In the genomic region with DNA sequence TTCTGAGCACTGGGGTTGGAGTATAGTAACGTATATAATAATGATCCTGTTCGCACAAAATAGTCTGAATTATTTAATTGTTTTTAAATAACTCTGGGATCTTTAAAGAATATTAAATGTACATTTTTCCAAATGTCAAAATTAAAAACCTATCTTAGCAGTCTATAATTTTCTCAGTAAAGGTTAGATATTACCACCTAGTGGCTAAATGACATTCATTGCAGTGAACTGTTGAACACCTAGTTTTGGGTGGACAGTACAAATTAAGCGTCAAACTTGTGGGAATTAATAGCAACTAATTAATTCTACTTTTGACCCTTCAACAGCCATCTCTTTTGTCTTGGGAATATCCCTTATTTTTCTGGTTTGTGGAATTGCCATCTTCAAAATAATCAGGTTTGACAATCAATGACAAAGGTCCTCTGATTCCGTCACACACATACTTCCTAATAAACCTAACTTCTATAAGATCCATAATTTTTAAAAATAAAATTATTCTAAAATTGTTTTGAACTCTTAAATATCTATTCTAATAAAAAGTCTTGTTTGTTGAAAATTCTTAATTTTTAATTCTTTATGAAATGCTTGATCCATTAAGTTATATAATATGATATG, we compare ENCODE assay signal across 9 cellular contexts.
A peak's percentile ranks its signal among the peaks of the same experiment; 100 is the strongest.
DNase-seq lines count a peak whose midpoint lies in the region; ATAC-seq, FAIRE-seq and TF ChIP-seq lines count a peak whose summit lies in the region.
"Had no signal": no experiment of that assay in that cellular context is flagged by ENCODE, and none has a peak within 500 bp of the region (broad histone marks: within the 10 kb centered on the region; RNA-seq: fewer than 3 reads in every experiment).

No MANE protein-coding gene starts in this region.

- POLR2A ChIA-PET in RWPE1 (lab: Yijun Ruan, JAX; ENCODE audit: low non-redundant PET): no interaction called here
- POLR2A ChIA-PET in GM10248 (lab: Yijun Ruan, JAX): no interaction called here

- no peak overlapping the region for H3K4me3 ChIP-seq in left ventricle myocardium inferior

- no peaks in the 10 kb centered on the region for H3K36me3 ChIP-seq in left ventricle myocardium inferior

- TF ChIP-seq CTCF in left ventricle myocardium inferior (IDR thresholded peaks at IDR 0.05; ENCODE audit: borderline replicate concordance): peak; percentile 61
- TF ChIP-seq CTCF in RWPE1 (conservative IDR thresholded peaks at IDR 0.05; ENCODE audit: low read depth): peak; percentile 50
- no peak for TF ChIP-seq CTCF in GM10248 (IDR thresholded peaks at IDR 0.05; ENCODE audit: control extremely low read depth, extremely low read depth, low read depth, missing control alignments)

- H3K27ac ChIP-seq in left ventricle myocardium inferior (replicated peaks) (no peak overlapping the region), RWPE1 (no peak overlapping the region)

- no peaks in the 10 kb centered on the region for H3K27me3 ChIP-seq in left ventricle myocardium inferior (ENCODE audit: low read depth)

- no peak for ATAC-seq in Right ventricle myocardium superior (ENCODE audit: poor library complexity)
- no peak for ATAC-seq in GM19455 (IDR thresholded peaks at IDR 0.05; ENCODE audit: unreplicated experiment)
- no peak for ATAC-seq in HG03175 (IDR thresholded peaks at IDR 0.05; ENCODE audit: unreplicated experiment)

- CTCF ChIA-PET in RWPE1 (lab: Yijun Ruan, JAX) (interaction anchor here (0.7 to 2.0 kb wide), 2 partner anchors 830 to 1085 kb away, joined by 3 to 18 read pairs; no protein-coding TSS in a partner anchor), GM10248 (lab: Yijun Ruan, JAX) (interaction anchor here (1.1 to 2.0 kb wide), 4 partner anchors 10 to 1039 kb away, joined by 3 to 21 read pairs (median 4); no protein-coding TSS in a partner anchor)

- no peak for DNase-seq in left ventricle myocardium inferior
- DNase-seq in Right ventricle myocardium superior: no peak
- no peak for DNase-seq in RWPE1 (ENCODE audit: low spot score)
- DNase-seq in frontal cortex (ENCODE audit: low spot score in 2 of 2): no peak
- no peak for DNase-seq in GM10248 (ENCODE audit: extremely low spot score)
- DNase-seq in NCI-H345 (lab: John Stamatoyannopoulos, UW): no peak
- DNase-seq: NCI-H1105 had no signal

- H3K4me1 ChIP-seq in left ventricle myocardium inferior: peaks cover 7% of the 10 kb centered on the region

- H3K9me3 ChIP-seq in left ventricle myocardium inferior (replicated peaks): no peaks in the 10 kb centered on the region

- intact Hi-C loops in left ventricle myocardium inferior (cut with micrococcal nuclease): no loop called here
- intact Hi-C loops in Right ventricle myocardium superior (cut with DNase I): loop anchor here (5.0 kb wide), 3 partner anchors 109 to 1084 kb away; no protein-coding TSS in a partner anchor

- FAIRE-seq in frontal cortex (lab: Jason Lieb, UNC): peak; percentile 92
